In the genomic region with DNA sequence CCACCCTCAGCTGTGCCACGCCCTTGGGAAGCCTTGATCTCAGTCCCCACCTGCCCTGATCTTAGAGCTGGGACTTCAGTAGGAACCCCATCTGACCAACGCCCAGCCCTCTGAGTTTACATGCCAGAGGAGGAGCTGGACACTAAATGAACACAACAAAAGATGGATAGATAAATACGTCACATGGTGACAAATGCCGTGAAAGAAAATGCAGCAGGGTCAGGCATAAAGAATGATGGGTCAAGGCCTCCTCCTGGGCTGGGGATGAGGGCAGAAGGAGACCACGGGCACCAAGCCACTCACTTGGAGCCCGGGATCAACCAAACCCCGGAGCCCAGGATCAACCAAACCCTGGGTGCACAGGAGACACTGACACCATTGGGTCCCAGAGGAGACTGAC, we compare ENCODE assay signal across 16 cellular contexts.
DNase-seq lines count a peak whose midpoint lies in the region; ATAC-seq, FAIRE-seq and TF ChIP-seq lines count a peak whose summit lies in the region.
"Had no signal": no experiment of that assay in that cellular context is flagged by ENCODE, and none has a peak within 500 bp of the region (broad histone marks: within the 10 kb centered on the region; RNA-seq: fewer than 3 reads in every experiment).

No MANE protein-coding gene starts in this region.

- H3K4me1 Mint-ChIP-seq in nephron (peaks cover 86% of the 10 kb centered on the region), HFFc6 (ENCODE audit: low read depth) (peaks cover 19% of the 10 kb centered on the region)
- H3K4me1 Mint-ChIP-seq in activated T-helper 2 cell treated with anti-CD3 and anti-CD28 coated beads, Interferon-gamma antibody, Interleukin-2, Interleukin-4, amounts not matched to agents 10 μg/mL and 5 μg/mL and 100 μg/mL, durations not matched to agents 14 hours and 24 hours and 36 hours (ENCODE audit: low read depth): no peaks in the 10 kb centered on the region

- TF ChIP-seq EP300 in K562 (IDR thresholded peaks at IDR 0.05; ENCODE audit: low read length): no peak

- FAIRE-seq in K562 (lab: Jason Lieb, UNC): no peak
- FAIRE-seq: A204.1, D721Med, G401.6, GM12891 had no signal

- H3K36me3 ChIP-seq in K562 (ENCODE audit: control insufficient read depth, insufficient read depth, low read length): no peaks in the 10 kb centered on the region
- H3K36me3 ChIP-seq: HAP-1 had no signal

- H3K27ac Mint-ChIP-seq in nephron (peak overlapping the region; percentile 96 to 98 (median 98)), HFFc6 (no peak overlapping the region)
- no peak overlapping the region for H3K27ac Mint-ChIP-seq in activated T-helper 2 cell treated with anti-CD3 and anti-CD28 coated beads, Interferon-gamma antibody, Interleukin-2, Interleukin-4, amounts not matched to agents 10 μg/mL and 5 μg/mL and 100 μg/mL, durations not matched to agents 14 hours and 24 hours and 36 hours
- H3K27ac Mint-ChIP-seq: CD4-positive, alpha-beta T cell had no signal

- 6% methylated on average over 6 of the region's 7 CpGs for WGBS in K562 (ENCODE audit: insufficient coverage, low coverage, missing lambda C conversion rate)

- ATAC-seq in K562: no peak
- ATAC-seq in omental fat pad (ENCODE audit: low FRiP score): no peak

- CTCF ChIA-PET in K562 (lab: Yijun Ruan, JAX; ENCODE audit: low intra/inter-chr PET ratio): no interaction called here

- BruUV-seq in K562 (replicated peaks; lab: Mats Ljungman, UMichigan): no TSS peak

- H3K4me2 ChIP-seq in K562 (ENCODE audit: insufficient read depth, low read length): no peak overlapping the region

- H3K27me3 ChIP-seq in K562 (ENCODE audit: control insufficient read depth in 2 of 2, insufficient read depth in 2 of 2, low read length in 2 of 2): peaks cover 32 to 91% of the 10 kb centered on the region in 2 experiments

- no peak overlapping the region for H3K4me3 ChIP-seq in K562
- H3K4me3 ChIP-seq: GM23248, HAP-1 had no signal

- no peak for TF ChIP-seq RAD21 in K562 (CRISPR knock-in tag; conservative IDR thresholded peaks at IDR 0.05 in 1 of 2, IDR thresholded peaks at IDR 0.05 in 1 of 2)

- POLR2A ChIA-PET in K562 (lab: Yijun Ruan, JAX): no interaction called here

- H3K9me3 ChIP-seq in K562 (replicated peaks; ENCODE audit: control insufficient read depth, insufficient read depth, low read depth, low read length): no peaks in the 10 kb centered on the region
- H3K9me3 ChIP-seq: Caco-2, HAP-1 had no signal

- peaks cover 13% of the 10 kb centered on the region; the same call in 1 of the 2 replicates for H4K20me1 ChIP-seq in K562 (replicated peaks; ENCODE audit: control insufficient read depth, insufficient read depth, low read length)

- no peak for TF ChIP-seq CTCF in K562 (IDR thresholded peaks at IDR 0.05 in 2 of 3, conservative IDR thresholded peaks at IDR 0.05 in 1 of 3; ENCODE audit: insufficient read depth in 2 of 3, low read depth in 1 of 3, low read length in 3 of 3)
- no peak for TF ChIP-seq CTCF in nephron (IDR thresholded peaks at IDR 0.05; ENCODE audit: unreplicated experiment in 3 of 3)
- TF ChIP-seq CTCF in omental fat pad (IDR thresholded peaks at IDR 0.05): no peak
- TF ChIP-seq CTCF in HFFc6 (IDR thresholded peaks at IDR 0.05): no peak

- H3K36me3 Mint-ChIP-seq in nephron (ENCODE audit: low read depth): no peaks in the 10 kb centered on the region
- no peaks in the 10 kb centered on the region for H3K36me3 Mint-ChIP-seq in activated T-helper 2 cell treated with anti-CD3 and anti-CD28 coated beads, Interferon-gamma antibody, Interleukin-2, Interleukin-4, amounts not matched to agents 10 μg/mL and 5 μg/mL and 100 μg/mL, durations not matched to agents 14 hours and 24 hours and 36 hours (ENCODE audit: low read depth)
- H3K36me3 Mint-ChIP-seq in HFFc6 (ENCODE audit: low read depth): no peaks in the 10 kb centered on the region

- H3K4me3 Mint-ChIP-seq in nephron: no peak overlapping the region
- no peak overlapping the region for H3K4me3 Mint-ChIP-seq in activated T-helper 2 cell treated with anti-CD3 and anti-CD28 coated beads, Interferon-gamma antibody, Interleukin-2, Interleukin-4, amounts not matched to agents 10 μg/mL and 5 μg/mL and 100 μg/mL, durations not matched to agents 14 hours and 24 hours and 36 hours (ENCODE audit: low read depth)
- no peak overlapping the region for H3K4me3 Mint-ChIP-seq in HFFc6
- H3K4me3 Mint-ChIP-seq: CD4-positive, alpha-beta T cell had no signal

- H3K9me3 Mint-ChIP-seq in nephron: no peaks in the 10 kb centered on the region
- no peaks in the 10 kb centered on the region for H3K9me3 Mint-ChIP-seq in activated T-helper 2 cell treated with anti-CD3 and anti-CD28 coated beads, Interferon-gamma antibody, Interleukin-2, Interleukin-4, amounts not matched to agents 10 μg/mL and 5 μg/mL and 100 μg/mL, durations not matched to agents 14 hours and 24 hours and 36 hours
- no peaks in the 10 kb centered on the region for H3K9me3 Mint-ChIP-seq in HFFc6
- H3K9me3 Mint-ChIP-seq: CD4-positive, alpha-beta T cell had no signal

- TF ChIP-seq POLR2A in K562 (conservative IDR thresholded peaks at IDR 0.05): no peak

- H3K9me1 ChIP-seq in K562 (ENCODE audit: control insufficient read depth, insufficient read depth, low read length): no peaks in the 10 kb centered on the region

- in situ Hi-C loops in K562 (cut with MboI): no loop called here

- peaks cover 0 to 11% of the 10 kb centered on the region in 2 experiments; a peak in 3 of 5 replicates for H3K4me1 ChIP-seq in K562 (replicated peaks in 1 of 2; ENCODE audit: control insufficient read depth in 2 of 2, insufficient read depth in 2 of 2, low read length in 2 of 2)
- H3K4me1 ChIP-seq: HAP-1 had no signal

- peaks cover 47% of the 10 kb centered on the region for H3K27me3 Mint-ChIP-seq in nephron (ENCODE audit: low read depth)
- H3K27me3 Mint-ChIP-seq in activated T-helper 2 cell treated with anti-CD3 and anti-CD28 coated beads, Interferon-gamma antibody, Interleukin-2, Interleukin-4, amounts not matched to agents 10 μg/mL and 5 μg/mL and 100 μg/mL, durations not matched to agents 14 hours and 24 hours and 36 hours (ENCODE audit: low read depth): peaks cover 5% of the 10 kb centered on the region
- H3K27me3 Mint-ChIP-seq in HFFc6 (ENCODE audit: insufficient read depth): peaks cover 63% of the 10 kb centered on the region

- DNase-seq in K562 (ENCODE audit: extremely low read depth in 1 of 4, low spot score in 3 of 4) (peak in 1 of 4 experiments; percentile 19), posterior vena cava (ENCODE audit: low spot score) (peak; percentile 55), omental fat pad (ENCODE audit: low spot score) (no peak), HFFc6 (no peak)
- DNase-seq in activated T-helper 2 cell treated with anti-CD3 and anti-CD28 coated beads, Interferon-gamma antibody, Interleukin-2, Interleukin-4, amounts not matched to agents 10 μg/mL and 5 μg/mL and 100 μg/mL, durations not matched to agents 14 hours and 24 hours and 36 hours (ENCODE audit: low spot score): no peak
- DNase-seq: ACHN; Caco-2; CD4-positive, alpha-beta T cell; GM23248 had no signal

- H3K9ac ChIP-seq in K562 (ENCODE audit: insufficient read depth in 1 of 2, low read depth in 2 of 2, low read length in 2 of 2): no peak overlapping the region
- H3K9ac ChIP-seq: GM23248 had no signal

- no peak overlapping the region for H2AFZ ChIP-seq in K562 (ENCODE audit: low read depth, low read length)
- H2AFZ ChIP-seq: GM23248 had no signal

- intact Hi-C loops in K562 (cut with micrococcal nuclease) (no loop called here), posterior vena cava (cut with DNase I) (loop anchor here in 1 of 2 donors (1.0 kb wide), 1 partner anchor 20 kb away; no protein-coding TSS in a partner anchor)
- intact Hi-C loops in activated T-helper 2 cell treated with anti-CD3 and anti-CD28 coated beads, Interferon-gamma antibody, Interleukin-2, Interleukin-4, amounts not matched to agents 10 μg/mL and 5 μg/mL and 100 μg/mL, durations not matched to agents 14 hours and 24 hours and 36 hours (cut with micrococcal nuclease): no loop called here

- no peak overlapping the region for H3K27ac ChIP-seq in K562 (ENCODE audit: extremely low read depth, low read depth, low read length)
- H3K27ac ChIP-seq: C4-2B, GM23248 had no signal

- no peaks in the 10 kb centered on the region for H3K79me2 ChIP-seq in K562 (ENCODE audit: control insufficient read depth, insufficient read depth, low read length)

TF ChIP-seq in K562, 482 proteins besides CTCF, POLR2A, EP300 and RAD21 (continues in another document):
- TF ChIP-seq ATF1 (CRISPR knock-in tag; IDR thresholded peaks at IDR 0.05): no peak
- peak; percentile 29; the same call in 1 of the 2 replicates for TF ChIP-seq ATF1 (tag; IDR thresholded peaks at IDR 0.05)
- TF ChIP-seq, protein P1, sequence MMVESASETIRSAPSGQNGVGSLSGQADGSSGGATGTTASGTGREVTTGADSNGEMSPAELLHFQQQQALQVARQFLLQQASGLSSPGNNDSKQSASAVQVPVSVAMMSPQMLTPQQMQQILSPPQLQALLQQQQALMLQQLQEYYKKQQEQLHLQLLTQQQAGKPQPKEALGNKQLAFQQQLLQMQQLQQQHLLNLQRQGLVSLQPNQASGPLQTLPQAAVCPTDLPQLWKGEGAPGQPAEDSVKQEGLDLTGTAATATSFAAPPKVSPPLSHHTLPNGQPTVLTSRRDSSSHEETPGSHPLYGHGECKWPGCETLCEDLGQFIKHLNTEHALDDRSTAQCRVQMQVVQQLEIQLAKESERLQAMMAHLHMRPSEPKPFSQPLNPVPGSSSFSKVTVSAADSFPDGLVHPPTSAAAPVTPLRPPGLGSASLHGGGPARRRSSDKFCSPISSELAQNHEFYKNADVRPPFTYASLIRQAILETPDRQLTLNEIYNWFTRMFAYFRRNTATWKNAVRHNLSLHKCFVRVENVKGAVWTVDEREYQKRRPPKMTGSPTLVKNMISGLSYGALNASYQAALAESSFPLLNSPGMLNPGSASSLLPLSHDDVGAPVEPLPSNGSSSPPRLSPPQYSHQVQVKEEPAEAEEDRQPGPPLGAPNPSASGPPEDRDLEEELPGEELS (CRISPR knock-in tag; IDR thresholded peaks at IDR 0.05; ENCODE audit: borderline replicate concordance): no peak

Comparison
In these comparisons a context has a peak if more than half of its experiments do, and no peak if none do; other contexts are left out.
1. H3K27ac Mint-ChIP-seq: peak in nephron (3 of 3); none in activated T-helper 2 cell treated with anti-CD3 and anti-CD28 coated beads, Interferon-gamma antibody, Interleukin-2, Interleukin-4, amounts not matched to agents 10 μg/mL and 5 μg/mL and 100 μg/mL, durations not matched to agents 14 hours and 24 hours and 36 hours (single experiment) and HFFc6 (single experiment).